ENCODE assay signal across 8 cellular contexts in the genomic region with DNA sequence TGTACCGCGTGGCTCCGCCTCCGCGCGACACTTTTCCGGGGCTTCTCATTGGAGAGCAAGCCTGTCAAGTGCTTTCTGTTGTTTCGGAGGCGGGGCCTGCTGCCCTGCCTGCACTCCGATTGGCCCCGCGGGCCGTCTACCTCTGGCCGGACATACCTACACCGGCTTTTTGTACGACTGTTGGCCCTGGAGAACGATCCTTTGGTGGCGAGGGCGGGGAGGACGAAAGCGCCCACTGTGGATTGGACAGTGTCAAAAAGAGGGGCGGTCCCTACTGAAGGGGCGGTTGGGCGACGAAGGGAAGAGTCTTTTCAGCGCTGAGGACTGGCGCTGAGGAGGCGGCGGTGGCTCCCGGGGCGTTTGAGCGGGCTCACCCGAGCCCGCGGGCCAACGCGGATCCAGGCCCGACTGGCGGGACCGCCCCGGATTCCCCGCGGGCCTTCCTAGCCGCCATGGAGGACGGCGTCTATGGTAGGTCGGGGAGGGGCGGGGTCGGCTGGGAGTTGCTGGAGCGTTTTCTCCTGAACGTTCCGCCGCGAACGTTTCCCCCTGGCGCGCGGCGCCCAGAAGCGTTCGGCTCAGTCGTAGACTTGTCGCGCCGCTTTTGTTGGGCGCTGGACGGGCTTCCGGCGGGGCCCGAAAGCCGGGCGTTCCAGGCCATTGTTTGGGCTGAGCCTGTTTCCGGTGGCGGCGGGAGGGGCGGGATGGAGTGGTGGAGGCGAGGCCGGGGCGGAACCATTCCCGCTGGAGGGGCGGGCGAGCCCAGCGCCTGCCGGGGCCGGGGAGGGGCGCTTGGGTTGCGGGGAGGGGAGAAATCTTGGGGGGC. TPM values are rescaled to one million over a fixed set of nuclear protein-coding genes. Genes with fewer than 3 reads are reported as not detected.
A peak's percentile ranks its signal among the peaks of the same experiment; 100 is the strongest.
DNase-seq lines count a peak whose midpoint lies in the region; ATAC-seq, FAIRE-seq and TF ChIP-seq lines count a peak whose summit lies in the region.

A gene with protein sequence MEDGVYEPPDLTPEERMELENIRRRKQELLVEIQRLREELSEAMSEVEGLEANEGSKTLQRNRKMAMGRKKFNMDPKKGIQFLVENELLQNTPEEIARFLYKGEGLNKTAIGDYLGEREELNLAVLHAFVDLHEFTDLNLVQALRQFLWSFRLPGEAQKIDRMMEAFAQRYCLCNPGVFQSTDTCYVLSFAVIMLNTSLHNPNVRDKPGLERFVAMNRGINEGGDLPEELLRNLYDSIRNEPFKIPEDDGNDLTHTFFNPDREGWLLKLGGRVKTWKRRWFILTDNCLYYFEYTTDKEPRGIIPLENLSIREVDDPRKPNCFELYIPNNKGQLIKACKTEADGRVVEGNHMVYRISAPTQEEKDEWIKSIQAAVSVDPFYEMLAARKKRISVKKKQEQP (plus strand): TSS at position 314 of the 826 bp plus-strand sequence. CDS start 139 bp downstream, at position 453.

- no peaks in the 10 kb centered on the region for H3K27me3 Mint-ChIP-seq in activated T-helper 2 cell treated with anti-CD3 and anti-CD28 coated beads, Interferon-gamma antibody, Interleukin-2, Interleukin-4, amounts not matched to agents 10 μg/mL and 5 μg/mL and 100 μg/mL, durations not matched to agents 14 hours and 24 hours and 36 hours (ENCODE audit: low read depth)
- H3K27me3 Mint-ChIP-seq in natural killer cell (ENCODE audit: low read depth in 2 of 2) = no peaks in the 10 kb centered on the region

- no peak for FAIRE-seq in H54 (lab: Jason Lieb, UNC)

- H3K36me3 Mint-ChIP-seq in activated T-helper 2 cell treated with anti-CD3 and anti-CD28 coated beads, Interferon-gamma antibody, Interleukin-2, Interleukin-4, amounts not matched to agents 10 μg/mL and 5 μg/mL and 100 μg/mL, durations not matched to agents 14 hours and 24 hours and 36 hours (ENCODE audit: low read depth) = peaks cover 25% of the 10 kb centered on the region
- no peaks in the 10 kb centered on the region for H3K36me3 Mint-ChIP-seq in natural killer cell

- H3K9me3 ChIP-seq in RWPE2 (ENCODE audit: severe bottlenecking) = no peaks in the 10 kb centered on the region

- H3K27ac Mint-ChIP-seq in activated T-helper 2 cell treated with anti-CD3 and anti-CD28 coated beads, Interferon-gamma antibody, Interleukin-2, Interleukin-4, amounts not matched to agents 10 μg/mL and 5 μg/mL and 100 μg/mL, durations not matched to agents 14 hours and 24 hours and 36 hours = peak within 1 kb of the TSS; percentile 75
- H3K27ac Mint-ChIP-seq in natural killer cell = peak within 1 kb of the TSS; percentile 84 to 88

- ATAC-seq in RWPE2 (ENCODE audit: low read depth) (peak; percentile 92), natural killer cell (peak; percentile 88 to 97 (median 88))
- ATAC-seq in stimulated activated naive CD8-positive, alpha-beta T cell treated with anti-CD3 and anti-CD28 coated beads, Interleukin-15, Interleukin-2, amounts not matched to agents 100 U/mL and 50 U/mL, for 24 hours = peak; percentile 94

- intact Hi-C loops in activated T-helper 2 cell treated with anti-CD3 and anti-CD28 coated beads, Interferon-gamma antibody, Interleukin-2, Interleukin-4, amounts not matched to agents 10 μg/mL and 5 μg/mL and 100 μg/mL, durations not matched to agents 14 hours and 24 hours and 36 hours (cut with micrococcal nuclease) = loop anchor here (2.0 kb wide), 1 partner anchor 24 kb away; no protein-coding TSS in a partner anchor
- intact Hi-C loops in natural killer cell (cut with micrococcal nuclease) = loop anchor here (2.0 kb wide), 2 partner anchors 24 to 136 kb away; no protein-coding TSS in a partner anchor

- no peak for TF ChIP-seq CTCF in RWPE2 (IDR thresholded peaks at IDR 0.05; ENCODE audit: poor library complexity, severe bottlenecking)
- TF ChIP-seq CTCF in fibroblast of mammary gland (conservative IDR thresholded peaks at IDR 0.05; ENCODE audit: control insufficient read depth, insufficient read depth, low read depth, low read length) = no peak
- no peak for TF ChIP-seq CTCF in natural killer cell (IDR thresholded peaks at IDR 0.05)

- peaks cover 9% of the 10 kb centered on the region for H3K4me1 Mint-ChIP-seq in activated T-helper 2 cell treated with anti-CD3 and anti-CD28 coated beads, Interferon-gamma antibody, Interleukin-2, Interleukin-4, amounts not matched to agents 10 μg/mL and 5 μg/mL and 100 μg/mL, durations not matched to agents 14 hours and 24 hours and 36 hours (ENCODE audit: low read depth)
- peaks cover 9 to 49% of the 10 kb centered on the region in 2 donors for H3K4me1 Mint-ChIP-seq in natural killer cell

- no peaks in the 10 kb centered on the region for H3K4me1 ChIP-seq in RWPE2 (ENCODE audit: insufficient read depth, poor library complexity, severe bottlenecking)

- peak within 1 kb of the TSS; percentile 82 for H3K4me3 Mint-ChIP-seq in activated T-helper 2 cell treated with anti-CD3 and anti-CD28 coated beads, Interferon-gamma antibody, Interleukin-2, Interleukin-4, amounts not matched to agents 10 μg/mL and 5 μg/mL and 100 μg/mL, durations not matched to agents 14 hours and 24 hours and 36 hours (ENCODE audit: low read depth)
- peak within 1 kb of the TSS; percentile 97 for H3K4me3 Mint-ChIP-seq in natural killer cell

- peak within 1 kb of the TSS; percentile 79 for H3K27ac ChIP-seq in RWPE2 (ENCODE audit: poor library complexity, severe bottlenecking)

- peaks cover 37% of the 10 kb centered on the region for H3K36me3 ChIP-seq in RWPE2 (ENCODE audit: low read depth)

- H3K27me3 ChIP-seq in RWPE2 (ENCODE audit: insufficient read depth, poor library complexity, severe bottlenecking) = no peaks in the 10 kb centered on the region

- peak; percentile 57; the same call in 1 of the 2 replicates for TF ChIP-seq POLR2A in H54 (IDR thresholded peaks at IDR 0.05; ENCODE audit: low read depth, low read length)

- peak within 1 kb of the TSS; percentile 85 for H3K4me3 ChIP-seq in RWPE2 (ENCODE audit: severe bottlenecking)
- H3K4me3 ChIP-seq in fibroblast of mammary gland (ENCODE audit: control insufficient read depth, low read depth, low read length) = peak within 1 kb of the TSS; percentile 82

- DNase-seq in EH (ENCODE audit: low read depth) = peak; percentile 100
- peak; percentile 85 for DNase-seq in H54 (ENCODE audit: insufficient read length, low spot score)
- DNase-seq in LoVo (ENCODE audit: low spot score) = peak; percentile 99
- DNase-seq in RWPE2 (ENCODE audit: low spot score) = peak; percentile 99
- peak; percentile 100 for DNase-seq in activated T-helper 2 cell treated with anti-CD3 and anti-CD28 coated beads, Interferon-gamma antibody, Interleukin-2, Interleukin-4, amounts not matched to agents 10 μg/mL and 5 μg/mL and 100 μg/mL, durations not matched to agents 14 hours and 24 hours and 36 hours (ENCODE audit: low spot score)
- peak; percentile 100 for DNase-seq in fibroblast of mammary gland (ENCODE audit: low read depth)
- peak; percentile 99 for DNase-seq in natural killer cell
- DNase-seq in stimulated activated naive CD8-positive, alpha-beta T cell treated with anti-CD3 and anti-CD28 coated beads, Interleukin-15, Interleukin-2, amounts not matched to agents 100 U/mL and 50 U/mL, for 24 hours = peak; percentile 98

- no peaks in the 10 kb centered on the region for H3K9me3 Mint-ChIP-seq in activated T-helper 2 cell treated with anti-CD3 and anti-CD28 coated beads, Interferon-gamma antibody, Interleukin-2, Interleukin-4, amounts not matched to agents 10 μg/mL and 5 μg/mL and 100 μg/mL, durations not matched to agents 14 hours and 24 hours and 36 hours
- H3K9me3 Mint-ChIP-seq in natural killer cell = no peaks in the 10 kb centered on the region

RNA-seq across cellular contexts. Expression of the gene that starts here (rescaled TPM):
- 37.7 and 38.6 TPM in 2 replicates for total RNA-seq in activated T-helper 2 cell treated with anti-CD3 and anti-CD28 coated beads, Interferon-gamma antibody, Interleukin-2, Interleukin-4, amounts not matched to agents 10 μg/mL and 5 μg/mL and 100 μg/mL, durations not matched to agents 14 hours and 24 hours and 36 hours
- 10 to 100 TPM; 38.5 to 44.1 (median 39.2) TPM for total RNA-seq in natural killer cell

Comparison
In these comparisons a context has a peak if more than half of its experiments do, and no peak if none do; other contexts are left out.
1. Peak in every context shown above with its lines: DNase-seq, ATAC-seq, H3K4me3 ChIP-seq and H3K27ac ChIP-seq.